1 cellular context compared by ENCODE assay signal in genomic region chr14:66782853-66783252, GRCh38.
TF ChIP-seq lines count a peak whose summit lies in the region.

No MANE protein-coding gene starts in this region.

TF ChIP-seq in H1, 55 proteins besides CTCF, POLR2A, EP300 and RAD21:
- TF ChIP-seq MAX (IDR thresholded peaks at IDR 0.05): no peak
- no peak for TF ChIP-seq KDM1A (IDR thresholded peaks at IDR 0.05; ENCODE audit: borderline replicate concordance, low read length)
- no peak for TF ChIP-seq CHD1 (IDR thresholded peaks at IDR 0.05; ENCODE audit: low read depth, low read length)
- TF ChIP-seq CHD7 (IDR thresholded peaks at IDR 0.05; ENCODE audit: insufficient replicate concordance, low read length): no peak
- TF ChIP-seq CBX8 (IDR thresholded peaks at IDR 0.05; ENCODE audit: borderline replicate concordance, low read depth, low read length): no peak
- no peak for TF ChIP-seq ASH2L (IDR thresholded peaks at IDR 0.05; ENCODE audit: low read length)
- no peak for TF ChIP-seq CEBPB (IDR thresholded peaks at IDR 0.05; ENCODE audit: low read depth, low read length)
- TF ChIP-seq SRF (IDR thresholded peaks at IDR 0.05; ENCODE audit: low read depth, low read length): no peak
- TF ChIP-seq SIN3A (conservative IDR thresholded peaks at IDR 0.05 in 1 of 2, IDR thresholded peaks at IDR 0.05 in 1 of 2; ENCODE audit: low read depth in 1 of 2, low read length in 2 of 2): no peak
